ENCODE assay signal across 19 cellular contexts in genomic region chr6:166733900-166734299, GRCh38.
A peak's percentile ranks its signal among the peaks of the same experiment; 100 is the strongest.
DNase-seq lines count a peak whose midpoint lies in the region; ATAC-seq, FAIRE-seq and TF ChIP-seq lines count a peak whose summit lies in the region.
"Had no signal": no experiment of that assay in that cellular context is flagged by ENCODE, and none has a peak within 500 bp of the region (broad histone marks: within the 10 kb centered on the region; RNA-seq: fewer than 3 reads in every experiment).

No MANE protein-coding gene starts in this region.

- H3K36me3 Mint-ChIP-seq in T-helper 17 cell (ENCODE audit: low read depth) = no peaks in the 10 kb centered on the region
- H3K36me3 Mint-ChIP-seq in endodermal cell (ENCODE audit: low read depth) = no peaks in the 10 kb centered on the region
- H3K36me3 Mint-ChIP-seq in stimulated activated effector memory CD8-positive, alpha-beta T cell treated with anti-CD3 and anti-CD28 coated beads, Interleukin-12 subunit alpha, Interleukin-12 subunit beta, amount 100 ng/mL, for 72 hours = no peaks in the 10 kb centered on the region

- no peaks in the 10 kb centered on the region for H3K27me3 Mint-ChIP-seq in T-helper 17 cell
- H3K27me3 Mint-ChIP-seq in endodermal cell (ENCODE audit: insufficient read depth) = no peaks in the 10 kb centered on the region
- H3K27me3 Mint-ChIP-seq: CD4-positive, alpha-beta memory T cell had no signal

- no peaks in the 10 kb centered on the region for H3K9me1 ChIP-seq in keratinocyte (ENCODE audit: control insufficient read depth, extremely low read depth, insufficient read depth, low read length)

- H3K4me1 ChIP-seq in endodermal cell (ENCODE audit: control insufficient read depth, insufficient read depth, low read length) (no peaks in the 10 kb centered on the region), keratinocyte (ENCODE audit: control insufficient read depth, extremely low read depth, insufficient read depth, low read length) (peaks cover 28% of the 10 kb centered on the region), SJCRH30 (no peaks in the 10 kb centered on the region)

- no peak for ATAC-seq in T-helper 17 cell
- no peak for ATAC-seq in stimulated activated effector memory CD8-positive, alpha-beta T cell treated with anti-CD3 and anti-CD28 coated beads, Interleukin-12 subunit alpha, Interleukin-12 subunit beta, amount 100 ng/mL, for 72 hours
- ATAC-seq in GM21576 (IDR thresholded peaks at IDR 0.05; ENCODE audit: unreplicated experiment) = no peak
- ATAC-seq: GM23338, HCT116 had no signal

- dilution Hi-C loops in keratinocyte (cut with MboI; ENCODE audit: extremely low pct_ligation_motif_present, low sequenced_read_pairs) = no loop called here

- WGBS in endodermal cell (ENCODE audit: insufficient coverage in 1 of 2, insufficient read length in 1 of 2), 2 experiments = 88% methylated on average over 4 of the region's 4 CpGs; no CpG with 5 or more reads in 1 of the 2 experiments

- H3K9me3 ChIP-seq in T-helper 17 cell (ENCODE audit: control insufficient read depth, low read length, poor library complexity, severe bottlenecking) = no peaks in the 10 kb centered on the region
- H3K9me3 ChIP-seq in endodermal cell (ENCODE audit: control insufficient read depth, low read length) = no peaks in the 10 kb centered on the region
- no peaks in the 10 kb centered on the region for H3K9me3 ChIP-seq in keratinocyte (ENCODE audit: control insufficient read depth, low read depth, low read length)
- no peaks in the 10 kb centered on the region for H3K9me3 ChIP-seq in SJCRH30 (replicated peaks)

- H3K27ac ChIP-seq in endodermal cell (ENCODE audit: low read depth, low read length) = no peak overlapping the region
- H3K27ac ChIP-seq in keratinocyte (ENCODE audit: control insufficient read depth, insufficient read depth, low read length) = no peak overlapping the region
- H3K27ac ChIP-seq in SJCRH30 = no peak overlapping the region

- no peak overlapping the region for H3K4me3 ChIP-seq in endodermal cell (ENCODE audit: low read length)
- H3K4me3 ChIP-seq in keratinocyte (ENCODE audit: control insufficient read depth in 2 of 3, extremely low read depth in 1 of 3, insufficient read depth in 2 of 3, low read depth in 1 of 3, low read length in 3 of 3) = no peak overlapping the region
- no peak overlapping the region for H3K4me3 ChIP-seq in SJCRH30
- H3K4me3 ChIP-seq: GM23338 had no signal

- peaks cover 10% of the 10 kb centered on the region for H3K9me3 Mint-ChIP-seq in endodermal cell
- no peaks in the 10 kb centered on the region for H3K9me3 Mint-ChIP-seq in stimulated activated effector memory CD8-positive, alpha-beta T cell treated with anti-CD3 and anti-CD28 coated beads, Interleukin-12 subunit alpha, Interleukin-12 subunit beta, amount 100 ng/mL, for 72 hours
- H3K9me3 Mint-ChIP-seq: CD4-positive, alpha-beta memory T cell had no signal

- H3K27me3 ChIP-seq in endodermal cell (ENCODE audit: control insufficient read depth, insufficient read depth, low read length, poor library complexity, severe bottlenecking) = no peaks in the 10 kb centered on the region
- H3K27me3 ChIP-seq in keratinocyte (ENCODE audit: control insufficient read depth, extremely low read depth, insufficient read depth, low read length) = no peaks in the 10 kb centered on the region
- H3K27me3 ChIP-seq in SJCRH30 = no peaks in the 10 kb centered on the region; the same call in 1 of the 2 replicates

- H3K79me2 ChIP-seq in keratinocyte (ENCODE audit: control insufficient read depth, insufficient read depth, low read length) = no peaks in the 10 kb centered on the region

- H4K20me1 ChIP-seq in keratinocyte (ENCODE audit: control insufficient read depth, extremely low read depth, insufficient read depth, low read length) = no peaks in the 10 kb centered on the region

- DNase-seq in T-helper 17 cell (no peak), endodermal cell (peak; percentile 26), keratinocyte (ENCODE audit: low read depth, low spot score) (no peak), NCI-H524 (lab: John Stamatoyannopoulos, UW) (no peak), SJCRH30 (no peak)
- no peak for DNase-seq in stimulated activated effector memory CD8-positive, alpha-beta T cell treated with anti-CD3 and anti-CD28 coated beads, Interleukin-12 subunit alpha, Interleukin-12 subunit beta, amount 100 ng/mL, for 72 hours (ENCODE audit: low spot score in 2 of 2)
- DNase-seq: C1 segment of cervical spinal cord; Calu3; CD4-positive, alpha-beta memory T cell; COR-L47; DMS53; DMS79 treated with DMSO at 0.1 percent for 48 hours; H9 had no signal

- H3K4me3 Mint-ChIP-seq in T-helper 17 cell = no peak overlapping the region
- H3K4me3 Mint-ChIP-seq in endodermal cell = no peak overlapping the region
- H3K4me3 Mint-ChIP-seq in stimulated activated effector memory CD8-positive, alpha-beta T cell treated with anti-CD3 and anti-CD28 coated beads, Interleukin-12 subunit alpha, Interleukin-12 subunit beta, amount 100 ng/mL, for 72 hours = no peak overlapping the region
- H3K4me3 Mint-ChIP-seq: CD4-positive, alpha-beta memory T cell; GM23338; H9 had no signal

- H3K36me3 ChIP-seq in endodermal cell (ENCODE audit: control insufficient read depth, insufficient read depth, low read length) (no peaks in the 10 kb centered on the region), keratinocyte (ENCODE audit: control insufficient read depth in 2 of 2, extremely low read depth in 1 of 2, insufficient read depth in 2 of 2, low read length in 2 of 2) (no peaks in the 10 kb centered on the region), SJCRH30 (no peaks in the 10 kb centered on the region)

- H2AFZ ChIP-seq in keratinocyte (ENCODE audit: control insufficient read depth, low read length) = peak overlapping the region; percentile 59
- H2AFZ ChIP-seq: GM23338 had no signal

- no peak for TF ChIP-seq CTCF in endodermal cell (conservative IDR thresholded peaks at IDR 0.05)
- TF ChIP-seq CTCF in keratinocyte (optimal IDR thresholded peaks at IDR 0.05 in 1 of 3, IDR thresholded peaks at IDR 0.05 in 1 of 3, conservative IDR thresholded peaks at IDR 0.05 in 1 of 3; ENCODE audit: extremely low read depth in 1 of 3, insufficient read depth in 2 of 3, low read length in 3 of 3) = no peak

- H3K9ac ChIP-seq in endodermal cell (ENCODE audit: extremely low read depth, low read length, poor library complexity, severe bottlenecking) = no peak overlapping the region
- no peak overlapping the region for H3K9ac ChIP-seq in keratinocyte (ENCODE audit: control insufficient read depth, extremely low read depth, insufficient read depth, low read length)

- H3K4me1 Mint-ChIP-seq in T-helper 17 cell (peaks cover 5% of the 10 kb centered on the region), endodermal cell (peaks cover 8% of the 10 kb centered on the region)
- no peaks in the 10 kb centered on the region for H3K4me1 Mint-ChIP-seq in stimulated activated effector memory CD8-positive, alpha-beta T cell treated with anti-CD3 and anti-CD28 coated beads, Interleukin-12 subunit alpha, Interleukin-12 subunit beta, amount 100 ng/mL, for 72 hours

- H3K27ac Mint-ChIP-seq in T-helper 17 cell (peak overlapping the region; percentile 68), endodermal cell (no peak overlapping the region)
- peak overlapping the region; percentile 30 for H3K27ac Mint-ChIP-seq in stimulated activated effector memory CD8-positive, alpha-beta T cell treated with anti-CD3 and anti-CD28 coated beads, Interleukin-12 subunit alpha, Interleukin-12 subunit beta, amount 100 ng/mL, for 72 hours
- H3K27ac Mint-ChIP-seq: CD4-positive, alpha-beta memory T cell; GM23338; H9 had no signal

- FAIRE-seq in keratinocyte (lab: Jason Lieb, UNC) = peak; percentile 26
- FAIRE-seq: G401.6, GM12892, GM19239 had no signal

- no peak overlapping the region for H3K4me2 ChIP-seq in keratinocyte (ENCODE audit: control insufficient read depth, extremely low read depth, insufficient read depth, low read depth, low read length)
- H3K4me2 ChIP-seq: GM23338 had no signal
